Comparison of ENCODE assay signal across 21 cellular contexts in genomic region chr9:84857224-84857623, GRCh38.
DNase-seq lines count a peak whose midpoint lies in the region; ATAC-seq and TF ChIP-seq lines count a peak whose summit lies in the region.
"Had no signal": no experiment of that assay in that cellular context is flagged by ENCODE, and none has a peak within 500 bp of the region (broad histone marks: within the 10 kb centered on the region; RNA-seq: fewer than 3 reads in every experiment).

No MANE protein-coding gene starts in this region.

- no peaks in the 10 kb centered on the region for H3K27me3 ChIP-seq in vagina

- no peak for TF ChIP-seq POLR2A in vagina (IDR thresholded peaks at IDR 0.05)

- peaks cover 4% of the 10 kb centered on the region for H3K27me3 Mint-ChIP-seq in nephron (ENCODE audit: low read depth)
- H3K27me3 Mint-ChIP-seq: B cell had no signal

- no peak overlapping the region for H3K4me3 Mint-ChIP-seq in nephron
- H3K4me3 Mint-ChIP-seq: activated CD4-positive, alpha-beta memory T cell treated with anti-CD3 and anti-CD28 coated beads, Interleukin-2, amount 10 ng/mL, durations not matched to agents 7 days and 5 days; B cell had no signal

- no peaks in the 10 kb centered on the region for H3K9me3 Mint-ChIP-seq in nephron
- H3K9me3 Mint-ChIP-seq: activated CD4-positive, alpha-beta memory T cell treated with anti-CD3 and anti-CD28 coated beads, Interleukin-2, amount 10 ng/mL, durations not matched to agents 7 days and 5 days had no signal

- no peaks in the 10 kb centered on the region for H3K9me3 ChIP-seq in vagina

- peak overlapping the region; percentile 49 for H3K27ac ChIP-seq in vagina

- H3K4me3 ChIP-seq in cardiac fibroblast (replicated peaks in 1 of 2; ENCODE audit: low read depth in 2 of 2, low read length in 2 of 2), result no peak overlapping the region
- no peak overlapping the region for H3K4me3 ChIP-seq in fibroblast of the aortic adventitia (ENCODE audit: low read depth, low read length)
- H3K4me3 ChIP-seq in vagina, result no peak overlapping the region
- H3K4me3 ChIP-seq: GM12878 had no signal

- DNase-seq in cardiac fibroblast (ENCODE audit: low read depth in 2 of 2), result peak; percentile 21 to 48
- DNase-seq in fibroblast of the aortic adventitia (ENCODE audit: low read depth), result peak; percentile 10
- DNase-seq in vagina (ENCODE audit: extremely low spot score in 2 of 2), result no peak
- DNase-seq in NCI-H2196 (lab: John Stamatoyannopoulos, UW; ENCODE audit: unreplicated experiment), result no peak
- no peak for DNase-seq in DMS 273 (lab: John Stamatoyannopoulos, UW; ENCODE audit: unreplicated experiment)
- DNase-seq: activated CD4-positive, alpha-beta memory T cell treated with anti-CD3 and anti-CD28 coated beads, Interleukin-2, amount 10 ng/mL, durations not matched to agents 7 days and 5 days; activated CD4-positive, CD25-positive, alpha-beta regulatory T cell; activated gamma-delta T cell treated with Interleukin-2 at 50 U/mL for 16 hours; dermis blood vessel endothelial cell; DMS79; GOT3; NCI-H1092 treated with DMSO at 0.1 percent for 48 hours; NCI-H2029; NCI-H345; NCI-H774; nucleus accumbens; stimulated activated CD4-positive, alpha-beta T cell treated with anti-CD3 and anti-CD28 coated beads, Interleukin-12 subunit alpha, Interleukin-12 subunit beta, amount 100 ng/mL, for 4 hours had no signal

- H3K36me3 ChIP-seq in vagina, result no peaks in the 10 kb centered on the region

- H3K4me1 ChIP-seq in vagina, result peaks cover 29% of the 10 kb centered on the region

- peak overlapping the region in 2 of 3 experiments; percentile 87 to 93 for H3K27ac Mint-ChIP-seq in nephron
- H3K27ac Mint-ChIP-seq: activated CD4-positive, alpha-beta memory T cell treated with anti-CD3 and anti-CD28 coated beads, Interleukin-2, amount 10 ng/mL, durations not matched to agents 7 days and 5 days; B cell had no signal

- TF ChIP-seq CTCF in cardiac fibroblast (IDR thresholded peaks at IDR 0.05; ENCODE audit: low read depth, low read length) (no peak), fibroblast of the aortic adventitia (IDR thresholded peaks at IDR 0.05; ENCODE audit: insufficient read depth, low read length) (no peak), nephron (IDR thresholded peaks at IDR 0.05; ENCODE audit: unreplicated experiment in 3 of 3) (no peak), vagina (IDR thresholded peaks at IDR 0.05) (no peak)

- no peak for ATAC-seq in HG03432 (IDR thresholded peaks at IDR 0.05; ENCODE audit: unreplicated experiment)
- ATAC-seq: GM12878 had no signal

- intact Hi-C loops in vagina (cut with DNase I), result no loop called here

- H3K36me3 Mint-ChIP-seq in nephron (ENCODE audit: low read depth), result no peaks in the 10 kb centered on the region

- peaks cover 81% of the 10 kb centered on the region for H3K4me1 Mint-ChIP-seq in nephron
- H3K4me1 Mint-ChIP-seq: activated CD4-positive, alpha-beta memory T cell treated with anti-CD3 and anti-CD28 coated beads, Interleukin-2, amount 10 ng/mL, durations not matched to agents 7 days and 5 days; B cell had no signal

Comparison
In these comparisons a context has a peak if more than half of its experiments do, and no peak if none do; other contexts are left out.
1. DNase-seq: peak in cardiac fibroblast (2 of 2) and fibroblast of the aortic adventitia (single experiment); none in vagina (0 of 2), NCI-H2196 (single experiment) and DMS 273 (single experiment).